Comparison of ENCODE assay signal across 1 cellular context in the genomic region with DNA sequence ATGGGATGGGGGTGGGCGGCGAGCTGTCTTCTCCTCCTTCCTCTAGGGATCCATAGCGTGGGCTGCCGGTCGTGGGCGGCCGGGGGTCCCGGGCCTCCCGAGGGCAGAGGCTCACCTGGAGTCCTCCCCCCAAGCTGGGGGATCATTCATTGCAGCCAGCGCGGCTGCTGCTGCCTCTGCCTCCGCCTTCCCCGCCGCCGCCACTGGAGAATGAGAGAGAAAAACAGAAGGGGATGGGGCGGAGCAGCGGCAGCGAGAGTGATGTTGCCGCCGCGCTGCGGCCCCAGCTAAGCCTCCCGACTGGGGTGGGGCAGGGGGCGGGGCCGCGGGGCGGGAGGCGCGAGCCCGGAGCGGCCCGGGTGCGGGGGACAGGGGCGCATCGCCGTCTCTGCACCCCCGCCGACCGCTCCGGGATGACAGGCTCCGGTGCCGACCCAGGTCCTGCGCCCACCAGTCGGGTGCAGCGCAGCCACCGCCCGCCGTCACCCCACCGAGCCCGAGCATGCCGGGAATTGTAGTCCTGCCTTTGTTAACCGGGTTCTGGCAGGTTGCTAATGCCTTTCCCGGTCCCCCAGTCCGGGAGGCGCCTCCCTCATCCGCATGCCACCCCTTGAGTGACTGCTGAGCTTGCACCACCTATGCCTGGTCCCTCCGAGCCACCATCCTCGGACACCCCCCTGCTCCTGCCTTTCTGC.
TF ChIP-seq lines count a peak whose summit lies in the region.

KIF3C (minus strand) TSS at position 225 of the 695 bp plus-strand sequence. CDS start 580 bp downstream, outside the sequence.

TF ChIP-seq in SK-N-SH, 30 proteins besides CTCF, POLR2A, EP300 and RAD21 (continued from another document):
- peak; percentile 39; the same call in 1 of the 2 replicates for TF ChIP-seq MXI1 (IDR thresholded peaks at IDR 0.05; ENCODE audit: low read depth, low read length)
- TF ChIP-seq, protein P1, sequence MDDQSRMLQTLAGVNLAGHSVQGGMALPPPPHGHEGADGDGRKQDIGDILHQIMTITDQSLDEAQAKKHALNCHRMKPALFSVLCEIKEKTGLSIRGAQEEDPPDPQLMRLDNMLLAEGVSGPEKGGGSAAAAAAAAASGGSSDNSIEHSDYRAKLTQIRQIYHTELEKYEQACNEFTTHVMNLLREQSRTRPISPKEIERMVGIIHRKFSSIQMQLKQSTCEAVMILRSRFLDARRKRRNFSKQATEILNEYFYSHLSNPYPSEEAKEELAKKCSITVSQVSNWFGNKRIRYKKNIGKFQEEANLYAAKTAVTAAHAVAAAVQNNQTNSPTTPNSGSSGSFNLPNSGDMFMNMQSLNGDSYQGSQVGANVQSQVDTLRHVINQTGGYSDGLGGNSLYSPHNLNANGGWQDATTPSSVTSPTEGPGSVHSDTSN (IDR thresholded peaks at IDR 0.05), result peak; percentile 24; the same call in 1 of the 2 replicates
- TF ChIP-seq SMC3 (IDR thresholded peaks at IDR 0.05; ENCODE audit: low read depth, low read length), result no peak
- peak; percentile 15; the same call in 1 of the 2 replicates for TF ChIP-seq RCOR1 (IDR thresholded peaks at IDR 0.05; ENCODE audit: low read length)
- TF ChIP-seq TAF1 (IDR thresholded peaks at IDR 0.05; ENCODE audit: borderline replicate concordance, low read depth, low read length), result peak; percentile 77
